9 cellular contexts compared by ENCODE assay signal in genomic region chr14:74324945-74325361, GRCh38.
DNase-seq lines count a peak whose midpoint lies in the region; ATAC-seq and TF ChIP-seq lines count a peak whose summit lies in the region.
"Had no signal": no experiment of that assay in that cellular context is flagged by ENCODE, and none has a peak within 500 bp of the region (broad histone marks: within the 10 kb centered on the region; RNA-seq: fewer than 3 reads in every experiment).

No MANE protein-coding gene starts in this region.

- POLR2A ChIA-PET in RWPE1 (lab: Yijun Ruan, JAX; ENCODE audit: low non-redundant PET), result no interaction called here

- H3K4me1 ChIP-seq in HUES48 (ENCODE audit: control insufficient read depth, insufficient read depth, low read length), result peaks cover 30% of the 10 kb centered on the region

- ATAC-seq in HG03520 (IDR thresholded peaks at IDR 0.05; ENCODE audit: unreplicated experiment) (no peak), GM21423 (IDR thresholded peaks at IDR 0.05; ENCODE audit: unreplicated experiment) (no peak)

- H3K9ac ChIP-seq in HUES48 (ENCODE audit: low read depth, low read length), result peak overlapping the region; percentile 73; the same call in 1 of the 2 replicates

- no peaks in the 10 kb centered on the region for H3K27me3 ChIP-seq in HUES48 (ENCODE audit: control insufficient read depth, insufficient read depth, low read length)

- H3K27ac ChIP-seq in HUES48 (ENCODE audit: low read depth, low read length) (peak overlapping the region; percentile 99), RWPE1 (no peak overlapping the region)

- no peak overlapping the region for H3K4me3 ChIP-seq in HUES48 (ENCODE audit: low read depth, low read length)

- peak; percentile 73 for TF ChIP-seq CTCF in RWPE1 (conservative IDR thresholded peaks at IDR 0.05; ENCODE audit: low read depth)

- no peaks in the 10 kb centered on the region for H3K9me3 ChIP-seq in HUES48 (ENCODE audit: control insufficient read depth, insufficient read depth, low read length)

- CTCF ChIA-PET in RWPE1 (lab: Yijun Ruan, JAX), result interaction anchor here (0.6 kb wide), 2 partner anchors 16 to 18 kb away, joined by 3 to 8 read pairs; no protein-coding TSS in a partner anchor

- DNase-seq in D341Med (ENCODE audit: low spot score) (peak; percentile 62), RWPE1 (ENCODE audit: low spot score) (peak; percentile 71), fibroblast of the conjunctiva (ENCODE audit: low read depth) (peak; percentile 10), stromal cell of bone marrow (ENCODE audit: low read depth) (peak; percentile 29)
- no peak for DNase-seq in stimulated activated CD8-positive, alpha-beta memory T cell treated with anti-CD3 and anti-CD28 coated beads, Interleukin-4, amount 100 ng/mL, for 48 hours
- DNase-seq: naive B cell had no signal

- no peaks in the 10 kb centered on the region for H3K36me3 ChIP-seq in HUES48 (ENCODE audit: control insufficient read depth, insufficient read depth, low read length)
